ENCODE assay signal across 1 cellular context in genomic region chr7:97872025-97872669, GRCh38.
TF ChIP-seq lines count a peak whose summit lies in the region.

TSS of gene ASNS (minus strand) at chr7:97872408. CDS start at chr7:97869156, 3,252 bp downstream.

TF ChIP-seq in GM12878, 131 proteins besides CTCF, POLR2A, EP300 and RAD21 (continued from another document and continues in another):
- TF ChIP-seq CEBPZ (IDR thresholded peaks at IDR 0.05; ENCODE audit: low read depth, low read length), result no peak
- TF ChIP-seq KDM1A (IDR thresholded peaks at IDR 0.05; ENCODE audit: borderline replicate concordance), result no peak
- no peak for TF ChIP-seq FOXK2 (IDR thresholded peaks at IDR 0.05)
- TF ChIP-seq MEF2B (IDR thresholded peaks at IDR 0.05; ENCODE audit: partially characterized antibody, poor library complexity, severe bottlenecking), result no peak
- peak; percentile 82 for TF ChIP-seq TCF3 (IDR thresholded peaks at IDR 0.05; ENCODE audit: borderline replicate concordance, insufficient read depth, low read depth, low read length)
- 0 out of 2 replicates have a peak, but pooled peaks have one; percentile 21 for TF ChIP-seq ZBTB33 (IDR thresholded peaks at IDR 0.05)
- no peak for TF ChIP-seq ASH2L (IDR thresholded peaks at IDR 0.05; ENCODE audit: borderline replicate concordance, low read depth)
- TF ChIP-seq RBBP5 (conservative IDR thresholded peaks at IDR 0.05), result no peak
- no peak for TF ChIP-seq KLF5 (IDR thresholded peaks at IDR 0.05; ENCODE audit: partially characterized antibody)
- no peak for TF ChIP-seq RCOR1 (conservative IDR thresholded peaks at IDR 0.05; ENCODE audit: low read depth, low read length)
- TF ChIP-seq MYB (IDR thresholded peaks at IDR 0.05; ENCODE audit: borderline replicate concordance, low read depth, low read length), result no peak
- TF ChIP-seq GABPA (IDR thresholded peaks at IDR 0.05; ENCODE audit: low read depth), result no peak
- no peak for TF ChIP-seq ATF2 (IDR thresholded peaks at IDR 0.05; ENCODE audit: low read length)
- no peak for TF ChIP-seq SREBF2 (IDR thresholded peaks at IDR 0.05; ENCODE audit: low read length)
- no peak for TF ChIP-seq RELA (IDR thresholded peaks at IDR 0.05; ENCODE audit: borderline replicate concordance, partially characterized antibody)
- 0 out of 2 replicates have a peak, but pooled peaks have one; percentile 18 for TF ChIP-seq E2F4 (IDR thresholded peaks at IDR 0.05; ENCODE audit: low read depth, low read length)
- peak; percentile 71 for TF ChIP-seq NKRF (conservative IDR thresholded peaks at IDR 0.05)
- no peak for TF ChIP-seq BCLAF1 (IDR thresholded peaks at IDR 0.05)
- no peak for TF ChIP-seq MLLT1 (IDR thresholded peaks at IDR 0.05)
- no peak for TF ChIP-seq ZNF622 (IDR thresholded peaks at IDR 0.05)
- no peak for TF ChIP-seq HDAC6 (IDR thresholded peaks at IDR 0.05; ENCODE audit: unreplicated experiment)
- TF ChIP-seq RUNX3 (IDR thresholded peaks at IDR 0.05; ENCODE audit: low read length), result peak; percentile 90
- no peak for TF ChIP-seq YBX1 (IDR thresholded peaks at IDR 0.05)
- TF ChIP-seq ZNF217 (IDR thresholded peaks at IDR 0.05), result no peak
- no peak for TF ChIP-seq ETV6 (conservative IDR thresholded peaks at IDR 0.05 in 1 of 2, IDR thresholded peaks at IDR 0.05 in 1 of 2; ENCODE audit: borderline replicate concordance in 1 of 2, low read depth in 1 of 2)
- TF ChIP-seq CUX1 (IDR thresholded peaks at IDR 0.05; ENCODE audit: insufficient replicate concordance, low read depth, low read length), result no peak
- TF ChIP-seq PAX5 (IDR thresholded peaks at IDR 0.05; ENCODE audit: borderline replicate concordance, low read depth, low read length), result no peak
- 0 out of 2 replicates have a peak, but pooled peaks have one; percentile 33 for TF ChIP-seq HDGF (IDR thresholded peaks at IDR 0.05)
- peak; percentile 15; the same call in 1 of the 2 replicates for TF ChIP-seq TAF1 (IDR thresholded peaks at IDR 0.05; ENCODE audit: borderline replicate concordance, low read depth, low read length)
- peak; percentile 10; the same call in 1 of the 2 replicates for TF ChIP-seq BCL11A (IDR thresholded peaks at IDR 0.05; ENCODE audit: low read depth, low read length)
- no peak for TF ChIP-seq EGR1 (IDR thresholded peaks at IDR 0.05; ENCODE audit: borderline replicate concordance in 1 of 2, low read depth in 2 of 2, low read length in 2 of 2)
